ENCODE assay signal across 9 cellular contexts in genomic region chr5:141245250-141245717, GRCh38. TPM values are rescaled to one million over a fixed set of nuclear protein-coding genes. Genes with fewer than 3 reads are reported as not detected.
A peak's percentile ranks its signal among the peaks of the same experiment; 100 is the strongest.
DNase-seq lines count a peak whose midpoint lies in the region; ATAC-seq, FAIRE-seq and TF ChIP-seq lines count a peak whose summit lies in the region.
"Had no signal": no experiment of that assay in that cellular context is flagged by ENCODE, and none has a peak within 500 bp of the region (broad histone marks: within the 10 kb centered on the region; RNA-seq: fewer than 3 reads in every experiment).

PCDHB15 (plus strand) TSS chr5:141245395; CDS start chr5:141245579, 184 bp downstream.

- H3K4me3 ChIP-seq in H7 (ENCODE audit: insufficient read depth, low read depth, low read length) = no peak within 1 kb of the TSS; the same call in 1 of the 2 replicates
- peak within 1 kb of the TSS; percentile 60 for H3K4me3 ChIP-seq in left ventricle myocardium inferior
- H3K4me3 ChIP-seq in sigmoid colon = peak within 1 kb of the TSS; percentile 18 to 31 (median 25)

- H3K4me1 ChIP-seq in left ventricle myocardium inferior = no peaks in the 10 kb centered on the region
- no peaks in the 10 kb centered on the region for H3K4me1 ChIP-seq in sigmoid colon

- no peak for TF ChIP-seq POLR2A in sigmoid colon (IDR thresholded peaks at IDR 0.05)
- no peak for TF ChIP-seq POLR2A in H54 (IDR thresholded peaks at IDR 0.05; ENCODE audit: low read depth, low read length)

- WGBS in sigmoid colon, 2 donors = 14 to 33% methylated on average over 16 of the region's 16 CpGs

- ATAC-seq in HG03432 (IDR thresholded peaks at IDR 0.05; ENCODE audit: unreplicated experiment) = no peak
- no peak for ATAC-seq in HG03135 (IDR thresholded peaks at IDR 0.05; ENCODE audit: unreplicated experiment)
- ATAC-seq: left colon had no signal

- TF ChIP-seq EP300 in sigmoid colon (IDR thresholded peaks at IDR 0.05) = no peak

- DNase-seq in H7 (peak; percentile 47), RPMI7951 (ENCODE audit: low read depth) (peak; percentile 47), left ventricle myocardium inferior (peak; percentile 32), sigmoid colon (no peak), H54 (ENCODE audit: insufficient read length, low spot score) (no peak)
- no peak for DNase-seq in NK-92 treated with Interleukin-12 subunit alpha and Interleukin-12 subunit beta, amount 100 ng/mL, for 24 hours (lab: John Stamatoyannopoulos, UW)

- H3K9me3 ChIP-seq in left ventricle myocardium inferior (replicated peaks) (peaks cover 100% of the 10 kb centered on the region), sigmoid colon (peaks cover 34 to 92% (median 66%) of the 10 kb centered on the region in 4 donors)

- H3K27ac ChIP-seq in left ventricle myocardium inferior (replicated peaks) = no peak within 1 kb of the TSS
- no peak within 1 kb of the TSS for H3K27ac ChIP-seq in sigmoid colon

- H3K36me3 ChIP-seq in H7 (replicated peaks; ENCODE audit: control insufficient read depth, insufficient read depth, low read length) = no peaks in the 10 kb centered on the region
- H3K36me3 ChIP-seq in left ventricle myocardium inferior = peaks cover 42% of the 10 kb centered on the region
- peaks cover 0 to 10% (median 0%) of the 10 kb centered on the region in 4 donors for H3K36me3 ChIP-seq in sigmoid colon

- TF ChIP-seq CTCF in left ventricle myocardium inferior (IDR thresholded peaks at IDR 0.05; ENCODE audit: borderline replicate concordance) (peak; percentile 56), sigmoid colon (IDR thresholded peaks at IDR 0.05) (no peak)

- no peak for FAIRE-seq in H54 (lab: Jason Lieb, UNC)

- H3K27me3 ChIP-seq in H7 (ENCODE audit: control insufficient read depth, insufficient read depth, low read length) (no peaks in the 10 kb centered on the region), left ventricle myocardium inferior (ENCODE audit: low read depth) (peaks cover 22% of the 10 kb centered on the region), sigmoid colon (peaks cover 0 to 9% (median 0%) of the 10 kb centered on the region in 3 donors)

- intact Hi-C loops in left ventricle myocardium inferior (cut with micrococcal nuclease) = no loop called here
- intact Hi-C loops in sigmoid colon (cut with DNase I) = no loop called here

RNA-seq across cellular contexts. Expression of gene PCDHB15, which starts in this region (rescaled TPM):
- total RNA-seq in H7 (2014; rRNA removed; shearing (Covaris generic)) = not detected in 2 replicates
- 1.6 and 2.0 TPM in 2 replicates for total RNA-seq in RPMI7951 (2014; rRNA removed; shearing (Covaris generic))
- total RNA-seq in left ventricle myocardium inferior (2.8 TPM), sigmoid colon (1 to 10 TPM; 2.9 to 7.3 (median 5.4) TPM)
- under 1 TPM in 2 of 3 donors, not detected in 1; 0.23 to 0.93 TPM for polyA plus RNA-seq in sigmoid colon

Comparison
In these comparisons a context has a peak if more than half of its experiments do, and no peak if none do; other contexts are left out.
1. Peak in DNase-seq in H7; RNA of the gene not detected or under 1 TPM.
2. DNase-seq: peak in RPMI7951 (single experiment) and left ventricle myocardium inferior (single experiment); none in sigmoid colon (single experiment), NK-92 treated with Interleukin-12 subunit alpha and Interleukin-12 subunit beta, amount 100 ng/mL, for 24 hours (single experiment) and H54 (single experiment).